1 cellular context compared by ENCODE assay signal in genomic region chr14:105664691-105665090, GRCh38.
TF ChIP-seq lines count a peak whose summit lies in the region.

No MANE protein-coding gene starts in this region.

TF ChIP-seq in HepG2, 621 proteins besides CTCF, POLR2A, EP300 and RAD21 (continued from another document):
- TF ChIP-seq ZNF512 (CRISPR knock-in tag; IDR thresholded peaks at IDR 0.05) = no peak
- TF ChIP-seq BCL3 (CRISPR knock-in tag; IDR thresholded peaks at IDR 0.05) = no peak
- no peak for TF ChIP-seq ZNF790 (CRISPR knock-in tag; IDR thresholded peaks at IDR 0.05; ENCODE audit: borderline replicate concordance)
- TF ChIP-seq ZHX1 (CRISPR knock-in tag; IDR thresholded peaks at IDR 0.05; ENCODE audit: low read depth) = no peak
- TF ChIP-seq KDM3A (CRISPR knock-in tag; IDR thresholded peaks at IDR 0.05; ENCODE audit: low read depth) = no peak
- TF ChIP-seq ZNF619 (CRISPR knock-in tag; IDR thresholded peaks at IDR 0.05) = no peak
- TF ChIP-seq ZNF484 (CRISPR knock-in tag; IDR thresholded peaks at IDR 0.05; ENCODE audit: borderline replicate concordance, low read depth) = no peak
- TF ChIP-seq CAMTA2 (CRISPR knock-in tag; IDR thresholded peaks at IDR 0.05; ENCODE audit: borderline replicate concordance) = no peak
- TF ChIP-seq ZGPAT (CRISPR knock-in tag; IDR thresholded peaks at IDR 0.05) = no peak
